In the genomic region with DNA sequence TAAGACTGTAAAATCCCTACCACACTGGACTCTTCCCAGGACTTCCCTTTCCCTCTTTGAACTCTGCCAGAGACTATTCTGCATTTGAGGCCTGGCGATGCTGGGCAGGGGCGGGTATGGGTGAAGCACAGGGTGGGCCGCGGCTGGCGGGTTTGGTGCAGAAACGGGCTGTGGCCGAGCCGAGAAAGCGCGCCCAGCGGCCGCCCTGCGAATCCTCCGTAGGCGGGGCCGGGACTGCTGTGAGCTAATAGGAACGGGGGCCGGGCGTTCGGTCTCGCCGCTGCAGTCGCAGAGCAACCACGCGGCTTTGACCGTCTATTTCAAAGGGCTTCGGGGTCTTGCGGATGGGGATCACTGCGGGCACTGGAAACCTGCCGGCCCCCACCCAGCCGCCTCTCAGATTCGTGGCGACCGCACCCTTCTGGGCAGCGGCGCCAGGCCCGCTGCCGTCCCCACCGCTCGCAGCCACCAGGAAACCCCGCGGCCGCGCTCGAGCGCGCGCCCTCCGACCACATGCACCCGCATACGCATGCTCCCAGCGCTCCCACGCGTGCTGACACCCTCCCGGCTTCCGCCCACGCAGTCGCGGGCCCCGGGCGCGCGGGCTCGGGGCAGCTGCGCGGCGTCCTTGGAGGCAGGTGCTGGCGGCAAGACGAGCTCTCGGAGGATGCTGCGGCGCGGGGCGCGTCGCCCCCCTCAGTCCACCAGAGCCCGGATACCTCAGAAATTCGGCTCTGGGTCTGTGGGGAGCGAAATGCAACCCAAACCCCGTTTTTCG, we compare ENCODE assay signal across 8 cellular contexts. TPM values are rescaled to one million over a fixed set of nuclear protein-coding genes. Genes with fewer than 3 reads are reported as not detected.
DNase-seq lines count a peak whose midpoint lies in the region; ATAC-seq, FAIRE-seq and TF ChIP-seq lines count a peak whose summit lies in the region.

No MANE protein-coding gene starts in this region.

- ATAC-seq in HG02610 (IDR thresholded peaks at IDR 0.05; ENCODE audit: unreplicated experiment), result peak; percentile 53
- peak; percentile 61 to 75 (median 68) for ATAC-seq in psoas muscle

- intact Hi-C loops in psoas muscle (cut with DNase I), result loop anchor here (5.0 to 10.0 kb wide), 2 partner anchors 399 to 412 kb away; a partner anchor contains a TSS

- H3K4me1 ChIP-seq in right atrium auricular region (peaks cover 0 to 24% of the 10 kb centered on the region in 2 donors), psoas muscle (peaks cover 26% of the 10 kb centered on the region), urinary bladder (ENCODE audit: insufficient read depth) (no peaks in the 10 kb centered on the region)

- FAIRE-seq in GM12892 (lab: Jason Lieb, UNC), result peak; percentile 81

- TF ChIP-seq POLR2A in GM12892 (IDR thresholded peaks at IDR 0.05; ENCODE audit: low read depth, low read length), result no peak

- peak overlapping the region; percentile 67 to 80 for H3K4me3 ChIP-seq in right atrium auricular region
- H3K4me3 ChIP-seq in psoas muscle, result peak overlapping the region; percentile 76
- peak overlapping the region; percentile 74 for H3K4me3 ChIP-seq in urinary bladder (ENCODE audit: low read depth, low read length)

- 0% methylated on average over 67 to 81 of the region's 81 CpGs for WGBS in psoas muscle, 3 donors
- WGBS in urinary bladder, result under 1% methylated on average over 81 of the region's 81 CpGs

- peak overlapping the region; percentile 75 for H3K27ac Mint-ChIP-seq in T-helper 1 cell treated with Interleukin-12 subunit alpha and Interleukin-12 subunit beta and Interleukin-4 antibody, amounts not matched to agents 30 μg/mL and 1 μg/mL, for 36 hours

- H3K27me3 ChIP-seq in right atrium auricular region (no peaks in the 10 kb centered on the region), psoas muscle (ENCODE audit: insufficient read depth in 3 of 3, low read length in 2 of 3) (no peaks in the 10 kb centered on the region)

- H3K27ac ChIP-seq in right atrium auricular region (peak overlapping the region; percentile 98 to 99), psoas muscle (peak overlapping the region; percentile 92), urinary bladder (ENCODE audit: low read depth) (peak overlapping the region; percentile 89)

- DNase-seq in GM12892 (ENCODE audit: insufficient read length) (peak; percentile 63), NCI-H1092 (lab: John Stamatoyannopoulos, UW) (peak; percentile 84), amygdala (lab: John Stamatoyannopoulos, UW) (peak; percentile 39 to 95 (median 83)), right atrium auricular region (ENCODE audit: low spot score) (peak; percentile 91), psoas muscle (peak; percentile 89 to 92)

- H3K36me3 Mint-ChIP-seq in T-helper 1 cell treated with Interleukin-12 subunit alpha and Interleukin-12 subunit beta and Interleukin-4 antibody, amounts not matched to agents 30 μg/mL and 1 μg/mL, for 36 hours (ENCODE audit: low read depth), result no peaks in the 10 kb centered on the region

- H3K4me3 Mint-ChIP-seq in T-helper 1 cell treated with Interleukin-12 subunit alpha and Interleukin-12 subunit beta and Interleukin-4 antibody, amounts not matched to agents 30 μg/mL and 1 μg/mL, for 36 hours, result peak overlapping the region; percentile 81

- H3K9me3 Mint-ChIP-seq in T-helper 1 cell treated with Interleukin-12 subunit alpha and Interleukin-12 subunit beta and Interleukin-4 antibody, amounts not matched to agents 30 μg/mL and 1 μg/mL, for 36 hours, result no peaks in the 10 kb centered on the region

- TF ChIP-seq CTCF in right atrium auricular region (IDR thresholded peaks at IDR 0.05) (peak in 1 of 2 donors; percentile 48), psoas muscle (IDR thresholded peaks at IDR 0.05) (peak; percentile 40)

- H3K4me1 Mint-ChIP-seq in T-helper 1 cell treated with Interleukin-12 subunit alpha and Interleukin-12 subunit beta and Interleukin-4 antibody, amounts not matched to agents 30 μg/mL and 1 μg/mL, for 36 hours (ENCODE audit: low read depth), result peaks cover 26% of the 10 kb centered on the region

- H3K27me3 Mint-ChIP-seq in T-helper 1 cell treated with Interleukin-12 subunit alpha and Interleukin-12 subunit beta and Interleukin-4 antibody, amounts not matched to agents 30 μg/mL and 1 μg/mL, for 36 hours (ENCODE audit: low read depth), result peaks cover 10% of the 10 kb centered on the region

- H3K36me3 ChIP-seq in right atrium auricular region (no peaks in the 10 kb centered on the region), psoas muscle (ENCODE audit: insufficient read depth in 1 of 2, low read depth in 1 of 2) (peaks cover 0 to 22% of the 10 kb centered on the region in 2 donors), urinary bladder (ENCODE audit: insufficient read depth) (no peaks in the 10 kb centered on the region)

- H3K9me3 ChIP-seq in right atrium auricular region, result no peaks in the 10 kb centered on the region
- H3K9me3 ChIP-seq in psoas muscle, result no peaks in the 10 kb centered on the region

RNA-seq across cellular contexts. Expression of a gene that starts 32.7 kb away (rescaled TPM):
- polyA plus RNA-seq in GM12892 (2012; ENCODE audit: missing spikeins), result 48.1 TPM
- total RNA-seq in right atrium auricular region (10 to 100 TPM; 19.7 to 24.7 TPM), psoas muscle (100 to 1,000 TPM in 1 of 4 donors, 10 to 100 TPM in 3; 41.9 to 107 (median 83.3) TPM), urinary bladder (42.9 TPM)
- polyA plus RNA-seq in psoas muscle (100 to 1,000 TPM in 2 of 3 donors, 10 to 100 TPM in 1; 47.8 to 145 (median 115) TPM), urinary bladder (28.4 TPM)

Comparison
In these comparisons a context has a peak if more than half of its experiments do, and no peak if none do; other contexts are left out.
1. Peak in every context shown above with its lines: DNase-seq, ATAC-seq, H3K4me3 ChIP-seq and H3K27ac ChIP-seq.